8 cellular contexts compared by ENCODE assay signal in genomic region chr2:144183744-144184143, GRCh38.
DNase-seq lines count a peak whose midpoint lies in the region; ATAC-seq and TF ChIP-seq lines count a peak whose summit lies in the region.

No MANE protein-coding gene starts in this region.

- 92 to 95% (median 93%) methylated on average over 9 of the region's 9 CpGs for WGBS in psoas muscle, 3 donors

- H3K4me1 ChIP-seq in psoas muscle, result no peaks in the 10 kb centered on the region

- H3K9me3 Mint-ChIP-seq in stimulated activated naive CD8-positive, alpha-beta T cell treated with anti-CD3 and anti-CD28 coated beads, Interleukin-15, Interleukin-2, amounts not matched to agents 100 ng/mL and 50 ng/mL, for 24 hours, result no peaks in the 10 kb centered on the region

- H3K4me1 Mint-ChIP-seq in stimulated activated naive CD8-positive, alpha-beta T cell treated with anti-CD3 and anti-CD28 coated beads, Interleukin-15, Interleukin-2, amounts not matched to agents 100 ng/mL and 50 ng/mL, for 24 hours (ENCODE audit: low read depth), result peaks cover 70% of the 10 kb centered on the region

- peak; percentile 71 to 76 for DNase-seq in activated CD4-positive, alpha-beta T cell treated with anti-CD3 and anti-CD28 coated beads, Interleukin-2, amount 50 U/mL, for 48 hours
- DNase-seq in fibroblast of villous mesenchyme (ENCODE audit: low read depth) (peak; percentile 70), COLO829 (ENCODE audit: low spot score) (no peak), NCI-H345 (lab: John Stamatoyannopoulos, UW) (no peak), psoas muscle (no peak)

- peak overlapping the region; percentile 92 for H3K27ac Mint-ChIP-seq in stimulated activated naive CD8-positive, alpha-beta T cell treated with anti-CD3 and anti-CD28 coated beads, Interleukin-15, Interleukin-2, amounts not matched to agents 100 ng/mL and 50 ng/mL, for 24 hours

- H3K27me3 Mint-ChIP-seq in stimulated activated naive CD8-positive, alpha-beta T cell treated with anti-CD3 and anti-CD28 coated beads, Interleukin-15, Interleukin-2, amounts not matched to agents 100 ng/mL and 50 ng/mL, for 24 hours, result no peaks in the 10 kb centered on the region

- H3K27me3 ChIP-seq in psoas muscle (ENCODE audit: insufficient read depth in 3 of 3, low read length in 2 of 3), result no peaks in the 10 kb centered on the region

- no peak overlapping the region for H3K27ac ChIP-seq in psoas muscle

- H3K9me3 ChIP-seq in psoas muscle, result no peaks in the 10 kb centered on the region

- ATAC-seq in GM19043 (IDR thresholded peaks at IDR 0.05; ENCODE audit: low read depth, unreplicated experiment) (peak; percentile 98), HG03108 (IDR thresholded peaks at IDR 0.05; ENCODE audit: unreplicated experiment) (peak; percentile 96), psoas muscle (no peak)

- no peak for TF ChIP-seq CTCF in fibroblast of villous mesenchyme (IDR thresholded peaks at IDR 0.05; ENCODE audit: insufficient read depth, low read depth, low read length)
- no peak for TF ChIP-seq CTCF in psoas muscle (IDR thresholded peaks at IDR 0.05)

- no peaks in the 10 kb centered on the region for H3K36me3 ChIP-seq in psoas muscle (ENCODE audit: insufficient read depth in 1 of 2, low read depth in 1 of 2)

- peaks cover 13% of the 10 kb centered on the region for H3K36me3 Mint-ChIP-seq in stimulated activated naive CD8-positive, alpha-beta T cell treated with anti-CD3 and anti-CD28 coated beads, Interleukin-15, Interleukin-2, amounts not matched to agents 100 ng/mL and 50 ng/mL, for 24 hours (ENCODE audit: low read depth)

- intact Hi-C loops in psoas muscle (cut with DNase I), result no loop called here

- H3K4me3 Mint-ChIP-seq in stimulated activated naive CD8-positive, alpha-beta T cell treated with anti-CD3 and anti-CD28 coated beads, Interleukin-15, Interleukin-2, amounts not matched to agents 100 ng/mL and 50 ng/mL, for 24 hours, result peak overlapping the region; percentile 47

- H3K4me3 ChIP-seq in fibroblast of villous mesenchyme (ENCODE audit: low read depth, low read length) (no peak overlapping the region), psoas muscle (no peak overlapping the region)

Comparison
In these comparisons a context has a peak if more than half of its experiments do, and no peak if none do; other contexts are left out.
1. ATAC-seq: peak in GM19043 (single experiment) and HG03108 (single experiment); none in psoas muscle (0 of 4).
2. DNase-seq: peak in activated CD4-positive, alpha-beta T cell treated with anti-CD3 and anti-CD28 coated beads, Interleukin-2, amount 50 U/mL, for 48 hours (2 of 2) and fibroblast of villous mesenchyme (single experiment); none in COLO829 (single experiment), NCI-H345 (single experiment) and psoas muscle (0 of 2).